ENCODE assay signal across 1 cellular context in genomic region chr9:23731373-23731772, GRCh38.
TF ChIP-seq lines count a peak whose summit lies in the region.

No MANE protein-coding gene starts in this region.

TF ChIP-seq in HEK293, 187 proteins besides CTCF, POLR2A, EP300 and RAD21 (continued from another document and continues in another):
- TF ChIP-seq REPIN1 (tag by site-specific recombination; IDR thresholded peaks at IDR 0.05; ENCODE audit: low read depth): no peak
- TF ChIP-seq ZNF692 (tag by site-specific recombination; IDR thresholded peaks at IDR 0.05): no peak
- peak; percentile 69 for TF ChIP-seq KLF10 (tag by site-specific recombination; IDR thresholded peaks at IDR 0.05)
- no peak for TF ChIP-seq GLI4 (tag by site-specific recombination; IDR thresholded peaks at IDR 0.05)
- TF ChIP-seq KLF8 (tag by site-specific recombination; IDR thresholded peaks at IDR 0.05): no peak
- peak; percentile 97 for TF ChIP-seq ZNF843 (tag by site-specific recombination; IDR thresholded peaks at IDR 0.05)
- no peak for TF ChIP-seq ZNF610 (tag by site-specific recombination; IDR thresholded peaks at IDR 0.05; ENCODE audit: borderline replicate concordance)
- TF ChIP-seq, protein P1, sequence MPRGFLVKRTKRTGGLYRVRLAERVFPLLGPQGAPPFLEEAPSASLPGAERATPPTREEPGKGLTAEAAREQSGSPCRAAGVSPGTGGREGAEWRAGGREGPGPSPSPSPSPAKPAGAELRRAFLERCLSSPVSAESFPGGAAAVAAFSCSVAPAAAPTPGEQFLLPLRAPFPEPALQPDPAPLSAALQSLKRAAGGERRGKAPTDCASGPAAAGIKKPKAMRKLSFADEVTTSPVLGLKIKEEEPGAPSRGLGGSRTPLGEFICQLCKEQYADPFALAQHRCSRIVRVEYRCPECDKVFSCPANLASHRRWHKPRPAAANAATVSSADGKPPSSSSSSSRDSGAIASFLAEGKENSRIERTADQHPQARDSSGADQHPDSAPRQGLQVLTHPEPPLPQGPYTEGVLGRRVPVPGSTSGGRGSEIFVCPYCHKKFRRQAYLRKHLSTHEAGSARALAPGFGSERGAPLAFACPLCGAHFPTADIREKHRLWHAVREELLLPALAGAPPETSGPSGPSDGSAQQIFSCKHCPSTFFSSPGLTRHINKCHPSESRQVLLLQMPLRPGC (tag by site-specific recombination; IDR thresholded peaks at IDR 0.05): peak; percentile 33; the same call in 1 of the 2 replicates
- no peak for TF ChIP-seq SCRT1 (tag by site-specific recombination; IDR thresholded peaks at IDR 0.05; ENCODE audit: borderline replicate concordance)
- peak; percentile 27; the same call in 1 of the 2 replicates for TF ChIP-seq YY2 (tag by site-specific recombination; IDR thresholded peaks at IDR 0.05)
- TF ChIP-seq ZNF138 (tag by site-specific recombination; IDR thresholded peaks at IDR 0.05; ENCODE audit: borderline replicate concordance): no peak
- no peak for TF ChIP-seq ZNF354C (tag by site-specific recombination; IDR thresholded peaks at IDR 0.05; ENCODE audit: borderline replicate concordance, low read depth)
- TF ChIP-seq, protein P2, sequence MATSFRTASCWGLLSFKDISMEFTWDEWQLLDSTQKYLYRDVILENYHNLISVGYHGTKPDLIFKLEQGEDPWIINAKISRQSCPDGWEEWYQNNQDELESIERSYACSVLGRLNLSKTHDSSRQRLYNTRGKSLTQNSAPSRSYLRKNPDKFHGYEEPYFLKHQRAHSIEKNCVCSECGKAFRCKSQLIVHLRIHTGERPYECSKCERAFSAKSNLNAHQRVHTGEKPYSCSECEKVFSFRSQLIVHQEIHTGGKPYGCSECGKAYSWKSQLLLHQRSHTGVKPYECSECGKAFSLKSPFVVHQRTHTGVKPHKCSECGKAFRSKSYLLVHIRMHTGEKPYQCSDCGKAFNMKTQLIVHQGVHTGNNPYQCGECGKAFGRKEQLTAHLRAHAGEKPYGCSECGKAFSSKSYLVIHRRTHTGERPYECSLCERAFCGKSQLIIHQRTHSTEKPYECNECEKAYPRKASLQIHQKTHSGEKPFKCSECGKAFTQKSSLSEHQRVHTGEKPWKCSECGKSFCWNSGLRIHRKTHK (tag by site-specific recombination; IDR thresholded peaks at IDR 0.05): no peak
- no peak for TF ChIP-seq ZNF202 (tag by site-specific recombination; IDR thresholded peaks at IDR 0.05; ENCODE audit: borderline replicate concordance)
- TF ChIP-seq, protein P3, sequence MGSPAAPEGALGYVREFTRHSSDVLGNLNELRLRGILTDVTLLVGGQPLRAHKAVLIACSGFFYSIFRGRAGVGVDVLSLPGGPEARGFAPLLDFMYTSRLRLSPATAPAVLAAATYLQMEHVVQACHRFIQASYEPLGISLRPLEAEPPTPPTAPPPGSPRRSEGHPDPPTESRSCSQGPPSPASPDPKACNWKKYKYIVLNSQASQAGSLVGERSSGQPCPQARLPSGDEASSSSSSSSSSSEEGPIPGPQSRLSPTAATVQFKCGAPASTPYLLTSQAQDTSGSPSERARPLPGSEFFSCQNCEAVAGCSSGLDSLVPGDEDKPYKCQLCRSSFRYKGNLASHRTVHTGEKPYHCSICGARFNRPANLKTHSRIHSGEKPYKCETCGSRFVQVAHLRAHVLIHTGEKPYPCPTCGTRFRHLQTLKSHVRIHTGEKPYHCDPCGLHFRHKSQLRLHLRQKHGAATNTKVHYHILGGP (tag by site-specific recombination; IDR thresholded peaks at IDR 0.05): no peak; the same call in 1 of the 2 replicates
- no peak for TF ChIP-seq PBX3 (CRISPR knock-in tag; IDR thresholded peaks at IDR 0.05)
- TF ChIP-seq ZNF184 (tag by site-specific recombination; IDR thresholded peaks at IDR 0.05): no peak
- no peak for TF ChIP-seq BCL11B (tag by site-specific recombination; IDR thresholded peaks at IDR 0.05; ENCODE audit: low read depth)
- no peak for TF ChIP-seq ZNF670 (tag by site-specific recombination; IDR thresholded peaks at IDR 0.05; ENCODE audit: low read depth)
- no peak for TF ChIP-seq RBAK (tag by site-specific recombination; IDR thresholded peaks at IDR 0.05)
- TF ChIP-seq, protein P4, sequence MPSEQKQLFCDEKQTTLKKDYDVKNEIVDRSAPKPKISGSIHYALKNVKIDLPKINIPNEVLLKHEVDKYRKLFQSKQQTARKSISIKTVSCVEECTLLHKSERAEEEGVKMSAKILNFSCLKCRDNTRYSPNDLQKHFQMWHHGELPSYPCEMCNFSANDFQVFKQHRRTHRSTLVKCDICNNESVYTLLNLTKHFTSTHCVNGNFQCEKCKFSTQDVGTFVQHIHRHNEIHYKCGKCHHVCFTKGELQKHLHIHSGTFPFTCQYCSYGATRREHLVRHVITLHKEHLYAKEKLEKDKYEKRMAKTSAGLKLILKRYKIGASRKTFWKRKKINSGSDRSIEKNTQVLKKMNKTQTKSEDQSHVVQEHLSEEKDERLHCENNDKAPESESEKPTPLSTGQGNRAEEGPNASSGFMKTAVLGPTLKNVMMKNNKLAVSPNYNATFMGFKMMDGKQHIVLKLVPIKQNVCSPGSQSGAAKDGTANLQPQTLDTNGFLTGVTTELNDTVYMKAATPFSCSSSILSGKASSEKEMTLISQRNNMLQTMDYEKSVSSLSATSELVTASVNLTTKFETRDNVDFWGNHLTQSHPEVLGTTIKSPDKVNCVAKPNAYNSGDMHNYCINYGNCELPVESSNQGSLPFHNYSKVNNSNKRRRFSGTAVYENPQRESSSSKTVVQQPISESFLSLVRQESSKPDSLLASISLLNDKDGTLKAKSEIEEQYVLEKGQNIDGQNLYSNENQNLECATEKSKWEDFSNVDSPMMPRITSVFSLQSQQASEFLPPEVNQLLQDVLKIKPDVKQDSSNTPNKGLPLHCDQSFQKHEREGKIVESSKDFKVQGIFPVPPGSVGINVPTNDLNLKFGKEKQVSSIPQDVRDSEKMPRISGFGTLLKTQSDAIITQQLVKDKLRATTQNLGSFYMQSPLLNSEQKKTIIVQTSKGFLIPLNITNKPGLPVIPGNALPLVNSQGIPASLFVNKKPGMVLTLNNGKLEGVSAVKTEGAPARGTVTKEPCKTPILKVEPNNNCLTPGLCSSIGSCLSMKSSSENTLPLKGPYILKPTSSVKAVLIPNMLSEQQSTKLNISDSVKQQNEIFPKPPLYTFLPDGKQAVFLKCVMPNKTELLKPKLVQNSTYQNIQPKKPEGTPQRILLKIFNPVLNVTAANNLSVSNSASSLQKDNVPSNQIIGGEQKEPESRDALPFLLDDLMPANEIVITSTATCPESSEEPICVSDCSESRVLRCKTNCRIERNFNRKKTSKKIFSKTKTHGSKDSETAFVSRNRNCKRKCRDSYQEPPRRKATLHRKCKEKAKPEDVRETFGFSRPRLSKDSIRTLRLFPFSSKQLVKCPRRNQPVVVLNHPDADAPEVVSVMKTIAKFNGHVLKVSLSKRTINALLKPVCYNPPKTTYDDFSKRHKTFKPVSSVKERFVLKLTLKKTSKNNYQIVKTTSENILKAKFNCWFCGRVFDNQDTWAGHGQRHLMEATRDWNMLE (tag by site-specific recombination; conservative IDR thresholded peaks at IDR 0.05; ENCODE audit: low read depth): no peak
- TF ChIP-seq ZNF155 (tag by site-specific recombination; IDR thresholded peaks at IDR 0.05): no peak
- TF ChIP-seq, protein P5, sequence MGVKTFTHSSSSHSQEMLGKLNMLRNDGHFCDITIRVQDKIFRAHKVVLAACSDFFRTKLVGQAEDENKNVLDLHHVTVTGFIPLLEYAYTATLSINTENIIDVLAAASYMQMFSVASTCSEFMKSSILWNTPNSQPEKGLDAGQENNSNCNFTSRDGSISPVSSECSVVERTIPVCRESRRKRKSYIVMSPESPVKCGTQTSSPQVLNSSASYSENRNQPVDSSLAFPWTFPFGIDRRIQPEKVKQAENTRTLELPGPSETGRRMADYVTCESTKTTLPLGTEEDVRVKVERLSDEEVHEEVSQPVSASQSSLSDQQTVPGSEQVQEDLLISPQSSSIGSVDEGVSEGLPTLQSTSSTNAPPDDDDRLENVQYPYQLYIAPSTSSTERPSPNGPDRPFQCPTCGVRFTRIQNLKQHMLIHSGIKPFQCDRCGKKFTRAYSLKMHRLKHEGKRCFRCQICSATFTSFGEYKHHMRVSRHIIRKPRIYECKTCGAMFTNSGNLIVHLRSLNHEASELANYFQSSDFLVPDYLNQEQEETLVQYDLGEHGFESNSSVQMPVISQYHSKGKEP (tag by site-specific recombination; IDR thresholded peaks at IDR 0.05): 0 out of 2 replicates have a peak, but pooled peaks have one; percentile 37
- TF ChIP-seq, protein P6, sequence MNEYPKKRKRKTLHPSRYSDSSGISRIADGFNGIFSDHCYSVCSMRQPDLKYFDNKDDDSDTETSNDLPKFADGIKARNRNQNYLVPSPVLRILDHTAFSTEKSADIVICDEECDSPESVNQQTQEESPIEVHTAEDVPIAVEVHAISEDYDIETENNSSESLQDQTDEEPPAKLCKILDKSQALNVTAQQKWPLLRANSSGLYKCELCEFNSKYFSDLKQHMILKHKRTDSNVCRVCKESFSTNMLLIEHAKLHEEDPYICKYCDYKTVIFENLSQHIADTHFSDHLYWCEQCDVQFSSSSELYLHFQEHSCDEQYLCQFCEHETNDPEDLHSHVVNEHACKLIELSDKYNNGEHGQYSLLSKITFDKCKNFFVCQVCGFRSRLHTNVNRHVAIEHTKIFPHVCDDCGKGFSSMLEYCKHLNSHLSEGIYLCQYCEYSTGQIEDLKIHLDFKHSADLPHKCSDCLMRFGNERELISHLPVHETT (tag by site-specific recombination; IDR thresholded peaks at IDR 0.05): no peak
- TF ChIP-seq, protein P7, sequence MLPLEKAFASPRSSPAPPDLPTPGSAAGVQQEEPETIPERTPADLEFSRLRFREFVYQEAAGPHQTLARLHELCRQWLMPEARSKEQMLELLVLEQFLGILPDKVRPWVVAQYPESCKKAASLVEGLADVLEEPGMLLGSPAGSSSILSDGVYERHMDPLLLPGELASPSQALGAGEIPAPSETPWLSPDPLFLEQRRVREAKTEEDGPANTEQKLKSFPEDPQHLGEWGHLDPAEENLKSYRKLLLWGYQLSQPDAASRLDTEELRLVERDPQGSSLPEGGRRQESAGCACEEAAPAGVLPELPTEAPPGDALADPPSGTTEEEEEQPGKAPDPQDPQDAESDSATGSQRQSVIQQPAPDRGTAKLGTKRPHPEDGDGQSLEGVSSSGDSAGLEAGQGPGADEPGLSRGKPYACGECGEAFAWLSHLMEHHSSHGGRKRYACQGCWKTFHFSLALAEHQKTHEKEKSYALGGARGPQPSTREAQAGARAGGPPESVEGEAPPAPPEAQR (tag by site-specific recombination; IDR thresholded peaks at IDR 0.05): no peak
- TF ChIP-seq, protein P8, sequence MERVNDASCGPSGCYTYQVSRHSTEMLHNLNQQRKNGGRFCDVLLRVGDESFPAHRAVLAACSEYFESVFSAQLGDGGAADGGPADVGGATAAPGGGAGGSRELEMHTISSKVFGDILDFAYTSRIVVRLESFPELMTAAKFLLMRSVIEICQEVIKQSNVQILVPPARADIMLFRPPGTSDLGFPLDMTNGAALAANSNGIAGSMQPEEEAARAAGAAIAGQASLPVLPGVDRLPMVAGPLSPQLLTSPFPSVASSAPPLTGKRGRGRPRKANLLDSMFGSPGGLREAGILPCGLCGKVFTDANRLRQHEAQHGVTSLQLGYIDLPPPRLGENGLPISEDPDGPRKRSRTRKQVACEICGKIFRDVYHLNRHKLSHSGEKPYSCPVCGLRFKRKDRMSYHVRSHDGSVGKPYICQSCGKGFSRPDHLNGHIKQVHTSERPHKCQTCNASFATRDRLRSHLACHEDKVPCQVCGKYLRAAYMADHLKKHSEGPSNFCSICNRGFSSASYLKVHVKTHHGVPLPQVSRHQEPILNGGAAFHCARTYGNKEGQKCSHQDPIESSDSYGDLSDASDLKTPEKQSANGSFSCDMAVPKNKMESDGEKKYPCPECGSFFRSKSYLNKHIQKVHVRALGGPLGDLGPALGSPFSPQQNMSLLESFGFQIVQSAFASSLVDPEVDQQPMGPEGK (tag by site-specific recombination; IDR thresholded peaks at IDR 0.05): no peak
- TF ChIP-seq, protein P9, sequence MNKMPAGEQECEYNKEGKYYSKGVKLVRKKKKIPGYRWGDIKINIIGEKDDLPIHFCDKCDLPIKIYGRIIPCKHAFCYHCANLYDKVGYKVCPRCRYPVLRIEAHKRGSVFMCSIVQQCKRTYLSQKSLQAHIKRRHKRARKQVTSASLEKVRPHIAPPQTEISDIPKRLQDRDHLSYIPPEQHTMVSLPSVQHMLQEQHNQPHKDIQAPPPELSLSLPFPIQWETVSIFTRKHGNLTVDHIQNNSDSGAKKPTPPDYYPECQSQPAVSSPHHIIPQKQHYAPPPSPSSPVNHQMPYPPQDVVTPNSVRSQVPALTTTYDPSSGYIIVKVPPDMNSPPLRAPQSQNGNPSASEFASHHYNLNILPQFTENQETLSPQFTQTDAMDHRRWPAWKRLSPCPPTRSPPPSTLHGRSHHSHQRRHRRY (tag by site-specific recombination; IDR thresholded peaks at IDR 0.05): no peak
- TF ChIP-seq, protein P10, sequence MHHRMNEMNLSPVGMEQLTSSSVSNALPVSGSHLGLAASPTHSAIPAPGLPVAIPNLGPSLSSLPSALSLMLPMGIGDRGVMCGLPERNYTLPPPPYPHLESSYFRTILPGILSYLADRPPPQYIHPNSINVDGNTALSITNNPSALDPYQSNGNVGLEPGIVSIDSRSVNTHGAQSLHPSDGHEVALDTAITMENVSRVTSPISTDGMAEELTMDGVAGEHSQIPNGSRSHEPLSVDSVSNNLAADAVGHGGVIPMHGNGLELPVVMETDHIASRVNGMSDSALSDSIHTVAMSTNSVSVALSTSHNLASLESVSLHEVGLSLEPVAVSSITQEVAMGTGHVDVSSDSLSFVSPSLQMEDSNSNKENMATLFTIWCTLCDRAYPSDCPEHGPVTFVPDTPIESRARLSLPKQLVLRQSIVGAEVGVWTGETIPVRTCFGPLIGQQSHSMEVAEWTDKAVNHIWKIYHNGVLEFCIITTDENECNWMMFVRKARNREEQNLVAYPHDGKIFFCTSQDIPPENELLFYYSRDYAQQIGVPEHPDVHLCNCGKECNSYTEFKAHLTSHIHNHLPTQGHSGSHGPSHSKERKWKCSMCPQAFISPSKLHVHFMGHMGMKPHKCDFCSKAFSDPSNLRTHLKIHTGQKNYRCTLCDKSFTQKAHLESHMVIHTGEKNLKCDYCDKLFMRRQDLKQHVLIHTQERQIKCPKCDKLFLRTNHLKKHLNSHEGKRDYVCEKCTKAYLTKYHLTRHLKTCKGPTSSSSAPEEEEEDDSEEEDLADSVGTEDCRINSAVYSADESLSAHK (tag by site-specific recombination; IDR thresholded peaks at IDR 0.05): peak; percentile 86
- TF ChIP-seq ZNF24 (tag by site-specific recombination; IDR thresholded peaks at IDR 0.05): no peak
